Comparison of ENCODE assay signal across 13 cellular contexts in the genomic region with DNA sequence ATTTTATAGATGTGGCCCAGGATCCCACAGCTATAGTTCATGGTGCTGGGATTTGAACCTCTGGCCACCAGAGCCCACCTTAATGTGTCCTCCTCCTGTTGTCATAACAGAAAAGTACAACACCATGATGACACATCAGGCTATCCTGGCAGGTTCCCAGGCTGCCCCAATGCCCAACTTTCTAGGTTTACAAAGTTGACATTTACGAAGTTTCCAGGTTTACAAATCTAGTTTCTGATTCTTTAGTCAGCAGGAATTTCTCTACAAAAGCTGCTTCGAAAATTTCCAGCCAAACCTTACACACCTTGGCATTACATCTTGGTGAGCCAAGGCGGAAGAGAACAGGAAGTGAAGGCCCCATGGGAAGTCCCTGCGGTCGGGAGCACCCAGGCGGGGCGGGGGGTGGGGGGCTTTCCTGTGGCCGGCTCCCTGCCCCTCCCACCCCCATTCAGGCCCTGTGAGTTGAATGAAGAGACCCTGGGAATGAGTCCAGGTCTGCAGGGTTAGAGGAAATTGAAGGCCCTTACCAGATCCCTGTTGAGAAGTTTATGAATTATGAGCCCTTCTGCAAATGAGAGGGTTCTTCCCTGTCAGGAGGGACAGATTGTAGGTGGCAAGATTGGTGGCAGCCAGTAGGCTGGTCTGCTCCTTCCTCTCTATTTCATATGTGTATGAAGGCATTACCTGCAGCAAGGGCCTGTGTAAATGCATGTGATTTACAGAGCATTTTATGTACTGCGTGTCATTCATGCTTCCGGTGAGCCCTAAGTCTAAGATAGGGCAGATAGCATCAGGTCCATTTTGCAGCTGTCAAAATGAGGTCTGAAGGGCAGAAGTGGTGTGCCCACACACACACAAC. TPM values are rescaled to one million over a fixed set of nuclear protein-coding genes. Genes with fewer than 3 reads are reported as not detected.
DNase-seq lines count a peak whose midpoint lies in the region; ATAC-seq and TF ChIP-seq lines count a peak whose summit lies in the region.
"Had no signal": no experiment of that assay in that cellular context is flagged by ENCODE, and none has a peak within 500 bp of the region (broad histone marks: within the 10 kb centered on the region; RNA-seq: fewer than 3 reads in every experiment).

No MANE protein-coding gene starts in this region.

- H3K4me1 Mint-ChIP-seq in activated CD8-positive, alpha-beta memory T cell treated with anti-CD3 and anti-CD28 coated beads, Interleukin-2, amount 10 ng/mL, durations not matched to agents 7 days and 5 days: peaks cover 23% of the 10 kb centered on the region

- no peaks in the 10 kb centered on the region for H3K27me3 Mint-ChIP-seq in activated CD8-positive, alpha-beta memory T cell treated with anti-CD3 and anti-CD28 coated beads, Interleukin-2, amount 10 ng/mL, durations not matched to agents 7 days and 5 days

- H3K4me3 ChIP-seq in HL-60 (replicated peaks; ENCODE audit: insufficient read depth, low read length): no peak overlapping the region
- H3K4me3 ChIP-seq: SJCRH30, transverse colon had no signal

- H3K9me3 Mint-ChIP-seq in activated CD8-positive, alpha-beta memory T cell treated with anti-CD3 and anti-CD28 coated beads, Interleukin-2, amount 10 ng/mL, durations not matched to agents 7 days and 5 days (ENCODE audit: low read depth): no peaks in the 10 kb centered on the region

- no peaks in the 10 kb centered on the region for H3K27me3 ChIP-seq in HL-60 (ENCODE audit: insufficient read depth, poor library complexity, severe bottlenecking)
- H3K27me3 ChIP-seq: SJCRH30, transverse colon had no signal

- peak; percentile 46 for ATAC-seq in activated CD8-positive, alpha-beta memory T cell treated with anti-CD3 and anti-CD28 coated beads, Interleukin-2, amount 10 ng/mL, durations not matched to agents 7 days and 5 days
- ATAC-seq in stimulated activated naive CD8-positive, alpha-beta T cell treated with anti-CD3 and anti-CD28 coated beads, Interleukin-15, Interleukin-2, amounts not matched to agents 100 U/mL and 50 U/mL, for 24 hours: peak; percentile 47
- ATAC-seq in GM19351 (IDR thresholded peaks at IDR 0.05; ENCODE audit: unreplicated experiment) (no peak), HG02981 (IDR thresholded peaks at IDR 0.05; ENCODE audit: unreplicated experiment) (no peak)

- peak overlapping the region; percentile 61 for H3K27ac ChIP-seq in HL-60 (replicated peaks)
- H3K27ac ChIP-seq: SJCRH30 had no signal

- H3K27ac Mint-ChIP-seq in activated CD8-positive, alpha-beta memory T cell treated with anti-CD3 and anti-CD28 coated beads, Interleukin-2, amount 10 ng/mL, durations not matched to agents 7 days and 5 days: peak overlapping the region; percentile 75

- TF ChIP-seq CTCF in HL-60 (IDR thresholded peaks at IDR 0.05; ENCODE audit: insufficient read depth, low read length): no peak

- CTCF ChIA-PET in activated CD8-positive, alpha-beta memory T cell treated with anti-CD3 and anti-CD28 coated beads, Interleukin-2, amount 10 ng/mL, durations not matched to agents 7 days and 5 days (lab: Charles Lee): interaction anchor here (0.8 to 1.8 kb wide), 3 partner anchors 22 to 274 kb away, joined by 3 to 8 read pairs (median 4); no protein-coding TSS in a partner anchor

- DNase-seq in activated CD8-positive, alpha-beta memory T cell treated with anti-CD3 and anti-CD28 coated beads, Interleukin-2, amount 10 ng/mL, durations not matched to agents 7 days and 5 days: no peak
- DNase-seq in activated CD8-positive, alpha-beta memory T cell treated with anti-CD3 and anti-CD28 coated beads, Interleukin-2, amount 50 U/mL, for 4 hours: no peak
- DNase-seq in HL-60 (ENCODE audit: low read depth in 1 of 2, low spot score in 1 of 2) (peak in 1 of 2 experiments; percentile 41), astrocyte of the hippocampus (ENCODE audit: low read depth, low spot score) (peak; percentile 7), DMS153 (lab: John Stamatoyannopoulos, UW) (no peak)
- DNase-seq in stimulated activated naive CD8-positive, alpha-beta T cell treated with anti-CD3 and anti-CD28 coated beads, Interleukin-15, Interleukin-2, amounts not matched to agents 100 U/mL and 50 U/mL, for 24 hours: peak; percentile 32
- DNase-seq: activated naive CD4-positive, alpha-beta T cell; NCI-H1092 treated with DMSO at 0.1 percent for 48 hours; SJCRH30; transverse colon had no signal

- no peak overlapping the region for H3K4me3 Mint-ChIP-seq in activated CD8-positive, alpha-beta memory T cell treated with anti-CD3 and anti-CD28 coated beads, Interleukin-2, amount 10 ng/mL, durations not matched to agents 7 days and 5 days

- peaks cover 8% of the 10 kb centered on the region for H3K36me3 Mint-ChIP-seq in activated CD8-positive, alpha-beta memory T cell treated with anti-CD3 and anti-CD28 coated beads, Interleukin-2, amount 10 ng/mL, durations not matched to agents 7 days and 5 days

RNA-seq across cellular contexts. Expression of gene IL1RN, which starts 11.1 kb away (rescaled TPM):
- 1 to 10 TPM; 1.8 TPM for total RNA-seq in activated CD8-positive, alpha-beta memory T cell treated with anti-CD3 and anti-CD28 coated beads, Interleukin-2, amount 10 ng/mL, durations not matched to agents 7 days and 5 days
- total RNA-seq: SJCRH30 had no signal

RNA-seq across cellular contexts. Expression of gene IL1F10, which starts 48.6 kb away (rescaled TPM):
- not detected for total RNA-seq in activated CD8-positive, alpha-beta memory T cell treated with anti-CD3 and anti-CD28 coated beads, Interleukin-2, amount 10 ng/mL, durations not matched to agents 7 days and 5 days
- total RNA-seq: mesenteric fat pad, SJCRH30, transverse colon had no signal

RNA-seq across cellular contexts. Expression of gene IL36RN, which starts 57.3 kb away (rescaled TPM):
- not detected for total RNA-seq in activated CD8-positive, alpha-beta memory T cell treated with anti-CD3 and anti-CD28 coated beads, Interleukin-2, amount 10 ng/mL, durations not matched to agents 7 days and 5 days
- total RNA-seq: mesenteric fat pad, SJCRH30, transverse colon had no signal

RNA-seq across cellular contexts. Expression of gene PSD4, which starts 57.4 kb away (rescaled TPM):
- total RNA-seq in activated CD8-positive, alpha-beta memory T cell treated with anti-CD3 and anti-CD28 coated beads, Interleukin-2, amount 10 ng/mL, durations not matched to agents 7 days and 5 days: 100 to 1,000 TPM; 314 to 388 TPM

Comparison
In these comparisons a context has a peak if more than half of its experiments do, and no peak if none do; other contexts are left out.
1. ATAC-seq: peak in activated CD8-positive, alpha-beta memory T cell treated with anti-CD3 and anti-CD28 coated beads, Interleukin-2, amount 10 ng/mL, durations not matched to agents 7 days and 5 days (single experiment) and stimulated activated naive CD8-positive, alpha-beta T cell treated with anti-CD3 and anti-CD28 coated beads, Interleukin-15, Interleukin-2, amounts not matched to agents 100 U/mL and 50 U/mL, for 24 hours (single experiment); none in GM19351 (single experiment) and HG02981 (single experiment).
2. DNase-seq: peak in astrocyte of the hippocampus (single experiment) and stimulated activated naive CD8-positive, alpha-beta T cell treated with anti-CD3 and anti-CD28 coated beads, Interleukin-15, Interleukin-2, amounts not matched to agents 100 U/mL and 50 U/mL, for 24 hours (single experiment); none in activated CD8-positive, alpha-beta memory T cell treated with anti-CD3 and anti-CD28 coated beads, Interleukin-2, amount 10 ng/mL, durations not matched to agents 7 days and 5 days (single experiment), activated CD8-positive, alpha-beta memory T cell treated with anti-CD3 and anti-CD28 coated beads, Interleukin-2, amount 50 U/mL, for 4 hours (single experiment) and DMS153 (single experiment).